1 cellular context compared by ENCODE assay signal in genomic region chr21:31901342-31901741, GRCh38.
TF ChIP-seq lines count a peak whose summit lies in the region.

No MANE protein-coding gene starts in this region.

TF ChIP-seq in WTC11, 78 proteins besides CTCF, POLR2A, EP300 and RAD21 (continued from another document):
- TF ChIP-seq AR (CRISPR knock-in tag; IDR thresholded peaks at IDR 0.05): no peak
- TF ChIP-seq PREB (CRISPR knock-in tag; IDR thresholded peaks at IDR 0.05; ENCODE audit: borderline replicate concordance): no peak
- TF ChIP-seq SMAD3 (CRISPR knock-in tag; IDR thresholded peaks at IDR 0.05; ENCODE audit: borderline replicate concordance): no peak
- no peak for TF ChIP-seq NR3C1 (CRISPR knock-in tag; conservative IDR thresholded peaks at IDR 0.05; ENCODE audit: low read depth)
- no peak for TF ChIP-seq ZNF423 (CRISPR knock-in tag; IDR thresholded peaks at IDR 0.05)
- no peak for TF ChIP-seq ZNF219 (CRISPR knock-in tag; IDR thresholded peaks at IDR 0.05; ENCODE audit: borderline replicate concordance)
- no peak for TF ChIP-seq PRDM15 (CRISPR knock-in tag; IDR thresholded peaks at IDR 0.05)
- no peak for TF ChIP-seq ELF4 (CRISPR knock-in tag; IDR thresholded peaks at IDR 0.05; ENCODE audit: low read depth)
- no peak for TF ChIP-seq ZBTB21 (CRISPR knock-in tag; IDR thresholded peaks at IDR 0.05; ENCODE audit: borderline replicate concordance)
- TF ChIP-seq ZMAT4 (CRISPR knock-in tag; IDR thresholded peaks at IDR 0.05): no peak
- TF ChIP-seq ZBTB43 (CRISPR knock-in tag; IDR thresholded peaks at IDR 0.05): no peak
- TF ChIP-seq NFATC4 (CRISPR knock-in tag; IDR thresholded peaks at IDR 0.05): no peak
- no peak for TF ChIP-seq ZNF396 (CRISPR knock-in tag; IDR thresholded peaks at IDR 0.05; ENCODE audit: borderline replicate concordance)
- no peak for TF ChIP-seq EMX1 (CRISPR knock-in tag; IDR thresholded peaks at IDR 0.05)
